In genomic region chr7:126728967-126729366, GRCh38 we compare ENCODE assay signal across 17 cellular contexts.
DNase-seq lines count a peak whose midpoint lies in the region; ATAC-seq, FAIRE-seq and TF ChIP-seq lines count a peak whose summit lies in the region.
"Had no signal": no experiment of that assay in that cellular context is flagged by ENCODE, and none has a peak within 500 bp of the region (broad histone marks: within the 10 kb centered on the region; RNA-seq: fewer than 3 reads in every experiment).

No MANE protein-coding gene starts in this region.

- DNase-seq in mammary epithelial cell, result no peak
- no peak for DNase-seq in breast epithelium (ENCODE audit: low spot score in 2 of 2)
- no peak for DNase-seq in astrocyte (ENCODE audit: low read depth)
- no peak for DNase-seq in left colon
- DNase-seq: 8988T; ACHN; CD4-positive, CD25-positive, alpha-beta regulatory T cell; DMS53; GF-D8 had no signal

- H3K27ac Mint-ChIP-seq in astrocyte (ENCODE audit: unreplicated experiment), result peak overlapping the region; percentile 62
- H3K27ac Mint-ChIP-seq in stimulated activated memory B cell treated with anti-CD40 and anti-IgM and Interleukin-4, amounts not matched to agents 10 μg/mL and 1 μg/mL and 100 μg/mL, for 72 hours, result no peak overlapping the region
- H3K27ac Mint-ChIP-seq: CD4-positive, CD25-positive, alpha-beta regulatory T cell had no signal

- no peaks in the 10 kb centered on the region for H3K9me3 Mint-ChIP-seq in astrocyte (ENCODE audit: unreplicated experiment)
- peaks cover 3% of the 10 kb centered on the region for H3K9me3 Mint-ChIP-seq in stimulated activated memory B cell treated with anti-CD40 and anti-IgM and Interleukin-4, amounts not matched to agents 10 μg/mL and 1 μg/mL and 100 μg/mL, for 72 hours

- peaks cover 24% of the 10 kb centered on the region for H3K4me1 Mint-ChIP-seq in astrocyte (ENCODE audit: low read depth, unreplicated experiment)
- no peaks in the 10 kb centered on the region for H3K4me1 Mint-ChIP-seq in stimulated activated memory B cell treated with anti-CD40 and anti-IgM and Interleukin-4, amounts not matched to agents 10 μg/mL and 1 μg/mL and 100 μg/mL, for 72 hours

- intact Hi-C loops in mammary epithelial cell (cut with micrococcal nuclease) (no loop called here), breast epithelium (cut with DNase I; ENCODE audit: low total_unique reads) (no loop called here), left colon (cut with DNase I, micrococcal nuclease) (no loop called here)

- WGBS in mammary epithelial cell (ENCODE audit: low coverage, missing lambda C conversion rate), result 56% methylated on average over 2 of the region's 2 CpGs

- ATAC-seq in left colon (peak; percentile 58), GM18909 (IDR thresholded peaks at IDR 0.05; ENCODE audit: poor library complexity, unreplicated experiment) (no peak), GM21737 (IDR thresholded peaks at IDR 0.05; ENCODE audit: unreplicated experiment) (no peak), HG03039 (IDR thresholded peaks at IDR 0.05; ENCODE audit: unreplicated experiment) (no peak)
- ATAC-seq in stimulated activated memory B cell treated with anti-CD40 and anti-IgM and Interleukin-4, amounts not matched to agents 10 μg/mL and 1 μg/mL and 100 μg/mL, for 72 hours, result peak; percentile 20

- H2AFZ ChIP-seq in mammary epithelial cell (ENCODE audit: low read depth, low read length) (peak overlapping the region; percentile 18), astrocyte (ENCODE audit: low read depth, low read length) (no peak overlapping the region)

- no peak overlapping the region for H3K4me2 ChIP-seq in mammary epithelial cell (ENCODE audit: insufficient read depth, low read depth, low read length)
- H3K4me2 ChIP-seq in astrocyte (ENCODE audit: low read length), result no peak overlapping the region

- H3K9ac ChIP-seq in mammary epithelial cell (ENCODE audit: insufficient read depth, low read length), result no peak overlapping the region
- no peak overlapping the region for H3K9ac ChIP-seq in astrocyte (ENCODE audit: low read length)
- H3K9ac ChIP-seq: BLaER1 treated with 17β-estradiol and CSF1 and Interleukin-3, amounts not matched to agents 10 nM and 100 nM had no signal

- no peak for TF ChIP-seq POLR2A in breast epithelium (IDR thresholded peaks at IDR 0.05)

- H3K27me3 ChIP-seq in mammary epithelial cell (ENCODE audit: insufficient read depth, low read length), result no peaks in the 10 kb centered on the region
- no peaks in the 10 kb centered on the region for H3K27me3 ChIP-seq in breast epithelium
- H3K27me3 ChIP-seq in astrocyte (ENCODE audit: insufficient read depth, low read length), result no peaks in the 10 kb centered on the region
- H3K27me3 ChIP-seq: BLaER1 treated with 17β-estradiol and CSF1 and Interleukin-3, amounts not matched to agents 10 nM and 100 nM had no signal

- BruUV-seq in mammary epithelial cell (replicated peaks; lab: Mats Ljungman, UMichigan), result no TSS peak

- CTCF ChIA-PET in mammary epithelial cell (lab: Charles Lee; ENCODE audit: low non-redundant PET), result no interaction called here

- dilution Hi-C loops in mammary epithelial cell (cut with HindIII; ENCODE audit: low sequenced_read_pairs), result no loop called here

- no peaks in the 10 kb centered on the region for H3K27me3 Mint-ChIP-seq in astrocyte (ENCODE audit: low read depth, unreplicated experiment)
- no peaks in the 10 kb centered on the region for H3K27me3 Mint-ChIP-seq in stimulated activated memory B cell treated with anti-CD40 and anti-IgM and Interleukin-4, amounts not matched to agents 10 μg/mL and 1 μg/mL and 100 μg/mL, for 72 hours

- H3K36me3 Mint-ChIP-seq in astrocyte (ENCODE audit: low read depth, unreplicated experiment), result no peaks in the 10 kb centered on the region
- no peaks in the 10 kb centered on the region for H3K36me3 Mint-ChIP-seq in stimulated activated memory B cell treated with anti-CD40 and anti-IgM and Interleukin-4, amounts not matched to agents 10 μg/mL and 1 μg/mL and 100 μg/mL, for 72 hours
- H3K36me3 Mint-ChIP-seq: CD4-positive, CD25-positive, alpha-beta regulatory T cell had no signal

- no peaks in the 10 kb centered on the region for H3K36me3 ChIP-seq in mammary epithelial cell (ENCODE audit: insufficient read depth, low read length)
- no peaks in the 10 kb centered on the region for H3K36me3 ChIP-seq in breast epithelium
- H3K36me3 ChIP-seq in astrocyte (ENCODE audit: insufficient read depth, low read length), result no peaks in the 10 kb centered on the region
- H3K36me3 ChIP-seq: BLaER1 treated with 17β-estradiol and CSF1 and Interleukin-3, amounts not matched to agents 10 nM and 100 nM; HAP-1 had no signal

- no peaks in the 10 kb centered on the region for H3K9me3 ChIP-seq in mammary epithelial cell (replicated peaks; ENCODE audit: insufficient read depth, low read length)
- H3K9me3 ChIP-seq in breast epithelium, result no peaks in the 10 kb centered on the region
- no peaks in the 10 kb centered on the region for H3K9me3 ChIP-seq in astrocyte (ENCODE audit: insufficient read depth, low read depth, low read length)
- H3K9me3 ChIP-seq: BLaER1 treated with 17β-estradiol and CSF1 and Interleukin-3, amounts not matched to agents 10 nM and 100 nM; HAP-1 had no signal

- no peaks in the 10 kb centered on the region for H3K79me2 ChIP-seq in mammary epithelial cell (ENCODE audit: insufficient read depth, low read length)
- no peaks in the 10 kb centered on the region for H3K79me2 ChIP-seq in astrocyte (ENCODE audit: insufficient read depth, low read length)

- H3K4me3 ChIP-seq in mammary epithelial cell (replicated peaks in 1 of 3; ENCODE audit: insufficient read depth in 1 of 3, low read depth in 2 of 3, low read length in 3 of 3) (no peak overlapping the region), breast epithelium (no peak overlapping the region), astrocyte (ENCODE audit: insufficient read depth, low read depth, low read length) (no peak overlapping the region)
- H3K4me3 ChIP-seq: BLaER1 treated with 17β-estradiol and CSF1 and Interleukin-3, amounts not matched to agents 10 nM and 100 nM; HAP-1 had no signal

- H3K27ac ChIP-seq in mammary epithelial cell (ENCODE audit: insufficient read depth, low read depth, low read length), result no peak overlapping the region
- H3K27ac ChIP-seq in breast epithelium, result no peak overlapping the region
- no peak overlapping the region for H3K27ac ChIP-seq in astrocyte (ENCODE audit: low read depth, low read length)

- peak overlapping the region; percentile 6 for H3K4me3 Mint-ChIP-seq in astrocyte (ENCODE audit: unreplicated experiment)
- H3K4me3 Mint-ChIP-seq in stimulated activated memory B cell treated with anti-CD40 and anti-IgM and Interleukin-4, amounts not matched to agents 10 μg/mL and 1 μg/mL and 100 μg/mL, for 72 hours, result no peak overlapping the region
- H3K4me3 Mint-ChIP-seq: CD4-positive, CD25-positive, alpha-beta regulatory T cell had no signal

- in situ Hi-C loops in mammary epithelial cell (cut with MboI; ENCODE audit: low sequenced_read_pairs in 2 of 2), result no loop called here

- no peak for FAIRE-seq in astrocyte (lab: Jason Lieb, UNC)
- FAIRE-seq: H1, HTR-8/SVneo had no signal

- no peaks in the 10 kb centered on the region for H4K20me1 ChIP-seq in mammary epithelial cell (ENCODE audit: insufficient read depth, low read length)
- H4K20me1 ChIP-seq in astrocyte (ENCODE audit: insufficient read depth, low read length), result no peaks in the 10 kb centered on the region
- H4K20me1 ChIP-seq: BLaER1 treated with 17β-estradiol and CSF1 and Interleukin-3, amounts not matched to agents 10 nM and 100 nM had no signal

- H3K4me1 ChIP-seq in mammary epithelial cell (ENCODE audit: insufficient read depth, low read length) (peaks cover 11% of the 10 kb centered on the region), breast epithelium (no peaks in the 10 kb centered on the region), astrocyte (ENCODE audit: insufficient read depth, low read length) (peaks cover 11% of the 10 kb centered on the region)
- H3K4me1 ChIP-seq: HAP-1 had no signal

- TF ChIP-seq CTCF in mammary epithelial cell (conservative IDR thresholded peaks at IDR 0.05 in 1 of 2, IDR thresholded peaks at IDR 0.05 in 1 of 2; ENCODE audit: extremely low read depth in 1 of 2, insufficient read depth in 1 of 2, low read depth in 1 of 2, low read length in 2 of 2), result no peak
- TF ChIP-seq CTCF in breast epithelium (IDR thresholded peaks at IDR 0.05), result no peak
- no peak for TF ChIP-seq CTCF in astrocyte (IDR thresholded peaks at IDR 0.05; ENCODE audit: insufficient read depth, low read depth, low read length)

Comparison
In these comparisons a context has a peak if more than half of its experiments do, and no peak if none do; other contexts are left out.
1. ATAC-seq: peak in left colon (single experiment) and stimulated activated memory B cell treated with anti-CD40 and anti-IgM and Interleukin-4, amounts not matched to agents 10 μg/mL and 1 μg/mL and 100 μg/mL, for 72 hours (single experiment); none in GM18909 (single experiment), GM21737 (single experiment) and HG03039 (single experiment).